ENCODE assay signal across 8 cellular contexts in the genomic region with DNA sequence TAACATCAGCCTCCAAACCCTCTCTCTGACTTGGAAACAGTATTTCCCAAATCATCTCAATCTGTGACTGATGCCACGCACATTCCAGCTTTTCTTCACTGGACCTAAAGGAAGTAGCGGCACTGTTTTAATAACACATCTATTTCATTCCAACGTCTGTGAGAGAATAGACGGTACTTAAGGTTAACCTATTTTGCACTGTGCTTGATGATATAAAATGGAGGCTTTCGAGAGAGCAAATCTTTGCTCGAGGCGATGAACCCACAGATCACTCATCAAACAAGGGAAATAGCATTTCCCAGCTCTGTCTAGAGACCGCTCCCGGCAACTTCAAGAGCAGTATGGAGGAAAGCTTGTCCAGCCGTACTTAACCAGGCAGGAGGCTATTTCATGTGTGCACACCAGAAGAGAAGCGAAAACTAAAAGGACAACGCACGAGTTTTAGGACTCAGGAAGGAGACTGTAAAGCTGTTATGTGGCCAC. TPM values are rescaled to one million over a fixed set of nuclear protein-coding genes. Genes with fewer than 3 reads are reported as not detected.
DNase-seq lines count a peak whose midpoint lies in the region; ATAC-seq and TF ChIP-seq lines count a peak whose summit lies in the region.

No MANE protein-coding gene starts in this region.

- no peak for TF ChIP-seq CTCF in DOHH2 (IDR thresholded peaks at IDR 0.05; ENCODE audit: low read depth, low read length, poor library complexity, severe bottlenecking)
- no peak for TF ChIP-seq CTCF in adrenal gland (IDR thresholded peaks at IDR 0.05)

- H3K36me3 ChIP-seq in DOHH2 (ENCODE audit: control insufficient read depth, low read length) (no peaks in the 10 kb centered on the region; the same call in 1 of the 2 replicates), MG63 (no peaks in the 10 kb centered on the region), adrenal gland (replicated peaks in 1 of 2) (no peaks in the 10 kb centered on the region)

- H3K9me3 ChIP-seq in DOHH2 (ENCODE audit: control insufficient read depth, insufficient read depth, low read length) (no peaks in the 10 kb centered on the region), MG63 (no peaks in the 10 kb centered on the region), adrenal gland (replicated peaks in 1 of 3) (no peaks in the 10 kb centered on the region)

- 0 out of 2 replicates have a peak, but pooled peaks cover 4% of the 10 kb centered on the region for H4K20me1 ChIP-seq in DOHH2 (ENCODE audit: control insufficient read depth, insufficient read depth, low read depth, low read length)

- H3K27ac ChIP-seq in DOHH2 (ENCODE audit: low read depth, low read length) (no peak overlapping the region), adrenal gland (peak overlapping the region in 4 of 5 donors; percentile 13 to 71 (median 50)), skin epidermis (peak overlapping the region in 17 of 21 experiments; percentile 25 to 99 (median 69))

- peak in 1 of 2 donors; percentile 42 for TF ChIP-seq POLR2A in adrenal gland (IDR thresholded peaks at IDR 0.05)
- no peak for TF ChIP-seq POLR2A in erythroblast (IDR thresholded peaks at IDR 0.05; ENCODE audit: low read length)

- H3F3A ChIP-seq in DOHH2 (ENCODE audit: control insufficient read depth, insufficient read depth), result peaks cover 10% of the 10 kb centered on the region

- no peak for ATAC-seq in GM19395 (IDR thresholded peaks at IDR 0.05; ENCODE audit: unreplicated experiment)

- H3K4me1 ChIP-seq in DOHH2 (ENCODE audit: control insufficient read depth, low read length) (peaks cover 24% of the 10 kb centered on the region), adrenal gland (replicated peaks in 1 of 2) (peaks cover 0 to 47% of the 10 kb centered on the region in 2 donors)

- DNase-seq in MG63 (peak; percentile 4), adrenal gland (peak in 6 of 7 donors; percentile 21 to 60 (median 27)), iris pigment epithelial cell (ENCODE audit: low read depth) (peak; percentile 48), T1000 (lab: John Stamatoyannopoulos, UW) (no peak), erythroblast (lab: John Stamatoyannopoulos, UW) (no peak)

- peak overlapping the region; percentile 76 for H3K4me3 ChIP-seq in DOHH2 (ENCODE audit: low read length)
- peak overlapping the region; percentile 77 for H3K4me3 ChIP-seq in MG63
- peak overlapping the region in 2 of 4 donors; percentile 9 to 78 for H3K4me3 ChIP-seq in adrenal gland
- peak overlapping the region; percentile 66 to 93 (median 81) for H3K4me3 ChIP-seq in skin epidermis

- no peaks in the 10 kb centered on the region for H3K9me2 ChIP-seq in DOHH2 (replicated peaks; ENCODE audit: control insufficient read depth, low read length)

- intact Hi-C loops in adrenal gland (cut with DNase I), result no loop called here

- whole genome bisulfite sequencing in adrenal gland, 4 donors, result 1 to 4% (median 2%) methylated on average over 13 of the region's 13 CpGs

- peak overlapping the region; percentile 92 for H3K4me2 ChIP-seq in DOHH2 (ENCODE audit: low read length)

- peaks cover 43% of the 10 kb centered on the region for H3K79me2 ChIP-seq in DOHH2 (ENCODE audit: control insufficient read depth, low read length)

- H3K27me3 ChIP-seq in DOHH2 (ENCODE audit: control insufficient read depth, low read length) (no peaks in the 10 kb centered on the region; the same call in 1 of the 2 replicates), MG63 (no peaks in the 10 kb centered on the region), adrenal gland (no peaks in the 10 kb centered on the region)

RNA-seq across cellular contexts. Expression of a gene that starts 2.9 kb away (rescaled TPM):
- 11.4 and 15.3 TPM in 2 replicates for total RNA-seq in MG63 (2014; rRNA removed; shearing (Covaris generic); ENCODE audit: low replicate concordance)
- total RNA-seq in adrenal gland, result 10 to 100 TPM; 18.8 to 28.8 (median 24.3) TPM
- 10 to 100 TPM in 1 of 3 donors, 1 to 10 TPM in 2; 7.7 to 30.2 (median 9.6) TPM for polyA plus RNA-seq in adrenal gland

Comparison
In these comparisons a context has a peak if more than half of its experiments do, and no peak if none do; other contexts are left out.
1. DNase-seq: peak in MG63 (single experiment), adrenal gland (6 of 7) and iris pigment epithelial cell (single experiment); none in T1000 (single experiment) and erythroblast (0 of 2).